Comparison of ENCODE assay signal across 12 cellular contexts in the genomic region with DNA sequence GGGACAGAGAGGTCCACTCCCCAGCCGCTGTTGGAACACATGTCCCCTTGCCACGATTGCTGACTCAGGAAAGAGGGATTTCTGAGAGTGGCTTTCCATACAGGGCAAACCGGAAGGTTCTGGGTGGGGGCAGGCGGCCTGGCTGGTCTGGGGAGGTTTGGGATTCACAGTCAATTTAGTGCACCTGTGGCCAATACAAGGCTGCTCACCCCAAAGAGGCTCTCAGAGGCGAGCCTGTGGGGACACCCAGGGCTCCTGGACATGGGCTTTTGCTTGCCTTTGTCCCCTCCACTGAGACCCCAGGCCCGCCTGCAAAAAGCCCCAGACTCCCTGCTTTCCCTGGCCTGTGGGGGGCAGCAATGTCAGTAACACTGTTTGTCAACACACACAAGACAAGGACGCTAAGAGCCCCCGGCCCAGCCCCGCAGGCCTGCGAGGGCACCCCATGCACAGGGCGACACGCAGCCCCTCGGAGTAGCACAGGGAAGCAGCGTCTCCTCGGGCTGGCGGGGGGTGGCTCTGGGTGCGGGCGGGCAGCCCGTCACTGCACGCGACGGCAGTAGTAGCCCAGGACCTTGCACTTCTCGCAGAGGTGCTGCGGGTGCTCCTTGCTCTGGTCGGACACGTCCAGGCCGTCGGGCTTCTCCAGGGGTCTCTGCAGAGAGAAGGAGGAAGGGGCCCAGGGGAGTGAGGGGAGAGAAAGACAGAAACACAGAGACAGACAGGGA. TPM values are rescaled to one million over a fixed set of nuclear protein-coding genes. Genes with fewer than 3 reads are reported as not detected.
DNase-seq lines count a peak whose midpoint lies in the region; ATAC-seq and TF ChIP-seq lines count a peak whose summit lies in the region.
"Had no signal": no experiment of that assay in that cellular context is flagged by ENCODE, and none has a peak within 500 bp of the region (broad histone marks: within the 10 kb centered on the region; RNA-seq: fewer than 3 reads in every experiment).

No MANE protein-coding gene starts in this region.

- 86% methylated on average over 28 of the region's 28 CpGs for WGBS in smooth muscle cell (ENCODE audit: low lambda C conversion rate)

- no peaks in the 10 kb centered on the region for H3K36me3 ChIP-seq in smooth muscle cell (ENCODE audit: low read depth)

- peak; percentile 11 for TF ChIP-seq CTCF in epithelial cell of proximal tubule (conservative IDR thresholded peaks at IDR 0.05; ENCODE audit: low read depth, low read length)
- no peak for TF ChIP-seq CTCF in smooth muscle cell (IDR thresholded peaks at IDR 0.05; ENCODE audit: borderline replicate concordance, insufficient read depth, poor library complexity, severe bottlenecking)

- no peak overlapping the region for H3K4me2 ChIP-seq in smooth muscle cell

- no peak for TF ChIP-seq EP300 in Ishikawa (IDR thresholded peaks at IDR 0.05; ENCODE audit: borderline replicate concordance)

- H3K27ac ChIP-seq in smooth muscle cell (ENCODE audit: low read depth), result no peak overlapping the region

- no peaks in the 10 kb centered on the region for H3K4me1 ChIP-seq in smooth muscle cell (ENCODE audit: low read depth)

- intact Hi-C loops in posterior cingulate gyrus (cut with DNase I), result no loop called here

- no peaks in the 10 kb centered on the region for H3K79me2 ChIP-seq in smooth muscle cell (ENCODE audit: low read depth)

- H2AFZ ChIP-seq in smooth muscle cell (ENCODE audit: low read depth), result no peak overlapping the region

- no peaks in the 10 kb centered on the region for H3K9me3 ChIP-seq in smooth muscle cell (replicated peaks; ENCODE audit: low read depth)

- no peaks in the 10 kb centered on the region for H4K20me1 ChIP-seq in smooth muscle cell (ENCODE audit: low read depth)

- H3K9ac ChIP-seq in smooth muscle cell (ENCODE audit: low read depth), result no peak overlapping the region

- H3K4me3 ChIP-seq in epithelial cell of proximal tubule (ENCODE audit: low read depth, low read length), result no peak overlapping the region
- no peak overlapping the region for H3K4me3 ChIP-seq in smooth muscle cell

- ATAC-seq in HG03342 (IDR thresholded peaks at IDR 0.05; ENCODE audit: unreplicated experiment), result no peak

- peak; percentile 11; the same call in 1 of the 2 replicates for TF ChIP-seq RAD21 in Ishikawa (IDR thresholded peaks at IDR 0.05; ENCODE audit: low read depth)

- DNase-seq in ELF-1 (ENCODE audit: low read depth, low spot score), result peak; percentile 63
- DNase-seq in epithelial cell of proximal tubule (ENCODE audit: low read depth), result no peak
- peak in 6 of 10 donors; percentile 6 to 79 (median 18) for DNase-seq in posterior cingulate gyrus
- no peak for DNase-seq in smooth muscle cell (lab: John Stamatoyannopoulos, UW; ENCODE audit: unreplicated experiment)
- no peak for DNase-seq in activated CD4-positive, alpha-beta T cell treated with anti-CD3 and anti-CD28 coated beads, Interleukin-2, amount 50 U/mL, for 1 hour
- DNase-seq: activated CD4-positive, alpha-beta T cell treated with anti-CD3 and anti-CD28 coated beads, Interleukin-2, amount 10 ng/mL, durations not matched to agents 24 days and 14 days; erythroblast; Kasumi-1; NCI-H446 treated with DMSO at 0.1 percent for 48 hours; occipital lobe had no signal

- no peaks in the 10 kb centered on the region for H3K27me3 ChIP-seq in smooth muscle cell (ENCODE audit: low read depth)

- H3F3A ChIP-seq in smooth muscle cell (ENCODE audit: low read depth), result peaks cover 16% of the 10 kb centered on the region

TF ChIP-seq in Ishikawa, 13 proteins besides CTCF, POLR2A, EP300 and RAD21:
- TF ChIP-seq CEBPB (IDR thresholded peaks at IDR 0.05) (no peak), NFIC (IDR thresholded peaks at IDR 0.05) (no peak), REST (IDR thresholded peaks at IDR 0.05; ENCODE audit: low read depth) (no peak), CREB1 (IDR thresholded peaks at IDR 0.05; ENCODE audit: low read depth) (no peak), ZBTB7A (IDR thresholded peaks at IDR 0.05; ENCODE audit: low read depth) (no peak), TAF1 (IDR thresholded peaks at IDR 0.05; ENCODE audit: low read depth) (no peak), FOXM1 (IDR thresholded peaks at IDR 0.05; ENCODE audit: borderline replicate concordance, low read depth) (no peak), EGR1 (IDR thresholded peaks at IDR 0.05) (no peak), TCF12 (IDR thresholded peaks at IDR 0.05; ENCODE audit: low read depth) (no peak), TEAD4 (IDR thresholded peaks at IDR 0.05) (no peak), YY1 (IDR thresholded peaks at IDR 0.05; ENCODE audit: low read depth) (no peak)
- TF ChIP-seq, protein P1, sequence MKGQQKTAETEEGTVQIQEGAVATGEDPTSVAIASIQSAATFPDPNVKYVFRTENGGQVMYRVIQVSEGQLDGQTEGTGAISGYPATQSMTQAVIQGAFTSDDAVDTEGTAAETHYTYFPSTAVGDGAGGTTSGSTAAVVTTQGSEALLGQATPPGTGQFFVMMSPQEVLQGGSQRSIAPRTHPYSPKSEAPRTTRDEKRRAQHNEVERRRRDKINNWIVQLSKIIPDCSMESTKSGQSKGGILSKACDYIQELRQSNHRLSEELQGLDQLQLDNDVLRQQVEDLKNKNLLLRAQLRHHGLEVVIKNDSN (IDR thresholded peaks at IDR 0.05), result no peak
- TF ChIP-seq, protein P2, sequence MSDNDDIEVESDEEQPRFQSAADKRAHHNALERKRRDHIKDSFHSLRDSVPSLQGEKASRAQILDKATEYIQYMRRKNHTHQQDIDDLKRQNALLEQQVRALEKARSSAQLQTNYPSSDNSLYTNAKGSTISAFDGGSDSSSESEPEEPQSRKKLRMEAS (IDR thresholded peaks at IDR 0.05), result no peak

RNA-seq across cellular contexts. Expression of gene PPIF, which starts 38.7 kb away (rescaled TPM):
- total RNA-seq in epithelial cell of proximal tubule, result 62.0 and 99.4 TPM in 2 replicates
- 24.3 and 28.5 TPM in 2 replicates for total RNA-seq in smooth muscle cell
- polyA plus RNA-seq in smooth muscle cell, result 29.7 and 35.2 TPM in 2 replicates

RNA-seq across cellular contexts. Expression of gene ZCCHC24, which starts 59.5 kb away (rescaled TPM):
- total RNA-seq in epithelial cell of proximal tubule (2.0 and 4.7 TPM in 2 replicates), smooth muscle cell (21.9 and 28.0 TPM in 2 replicates)
- 30.6 and 52.1 TPM in 2 replicates for polyA plus RNA-seq in smooth muscle cell

Comparison
In these comparisons a context has a peak if more than half of its experiments do, and no peak if none do; other contexts are left out.
1. DNase-seq: peak in ELF-1 (single experiment) and posterior cingulate gyrus (6 of 10); none in epithelial cell of proximal tubule (single experiment), smooth muscle cell (single experiment) and activated CD4-positive, alpha-beta T cell treated with anti-CD3 and anti-CD28 coated beads, Interleukin-2, amount 50 U/mL, for 1 hour (single experiment).